ENCODE assay signal across 12 cellular contexts in genomic region chr11:75560644-75561043, GRCh38. TPM values are rescaled to one million over a fixed set of nuclear protein-coding genes. Genes with fewer than 3 reads are reported as not detected.
DNase-seq lines count a peak whose midpoint lies in the region; ATAC-seq and TF ChIP-seq lines count a peak whose summit lies in the region.
"Had no signal": no experiment of that assay in that cellular context is flagged by ENCODE, and none has a peak within 500 bp of the region (broad histone marks: within the 10 kb centered on the region; RNA-seq: fewer than 3 reads in every experiment).

No MANE protein-coding gene starts in this region.

- H3K36me3 ChIP-seq in heart right ventricle (peaks cover 0 to 7% (median 0%) of the 10 kb centered on the region in 9 donors), upper lobe of left lung (peaks cover 0 to 5% (median 0%) of the 10 kb centered on the region in 4 donors)

- ATAC-seq in heart right ventricle (no peak), upper lobe of left lung (ENCODE audit: low FRiP score in 2 of 2) (no peak), GM21360 (IDR thresholded peaks at IDR 0.05; ENCODE audit: unreplicated experiment) (no peak), HG02852 (IDR thresholded peaks at IDR 0.05; ENCODE audit: unreplicated experiment) (no peak)
- no peak for ATAC-seq in naive thymus-derived CD8-positive, alpha-beta T cell
- ATAC-seq: left lobe of liver had no signal

- peaks cover 18 to 82% (median 75%) of the 10 kb centered on the region in 9 donors for H3K4me1 ChIP-seq in heart right ventricle
- peaks cover 57 to 79% (median 74%) of the 10 kb centered on the region in 4 donors for H3K4me1 ChIP-seq in upper lobe of left lung

- H3K4me3 ChIP-seq in heart right ventricle (no peak overlapping the region), upper lobe of left lung (no peak overlapping the region)

- peak overlapping the region in 3 of 5 experiments; percentile 90 to 100 (median 100) for H3K27ac Mint-ChIP-seq in brain
- H3K27ac Mint-ChIP-seq in naive thymus-derived CD8-positive, alpha-beta T cell, result peak overlapping the region in 5 of 10 donors; percentile 40 to 96 (median 83)

- no peaks in the 10 kb centered on the region for H3K9me3 Mint-ChIP-seq in brain
- no peaks in the 10 kb centered on the region for H3K9me3 Mint-ChIP-seq in naive thymus-derived CD8-positive, alpha-beta T cell

- H3K4me1 Mint-ChIP-seq in brain, result peaks cover 96% of the 10 kb centered on the region
- H3K4me1 Mint-ChIP-seq in naive thymus-derived CD8-positive, alpha-beta T cell, result peaks cover 17 to 44% (median 43%) of the 10 kb centered on the region in 4 donors

- TF ChIP-seq EP300 in upper lobe of left lung (IDR thresholded peaks at IDR 0.05), result no peak

- peaks cover 9% of the 10 kb centered on the region for H3K27me3 Mint-ChIP-seq in brain
- H3K27me3 Mint-ChIP-seq in naive thymus-derived CD8-positive, alpha-beta T cell, result no peaks in the 10 kb centered on the region

- TF ChIP-seq CTCF in heart right ventricle (IDR thresholded peaks at IDR 0.05) (no peak), brain (conservative IDR thresholded peaks at IDR 0.05) (no peak), upper lobe of left lung (IDR thresholded peaks at IDR 0.05) (no peak)

- intact Hi-C loops in heart right ventricle (cut with DNase I), result no loop called here
- intact Hi-C loops in cardiac septum (cut with DNase I), result no loop called here

- H3K9me3 ChIP-seq in heart right ventricle, result no peaks in the 10 kb centered on the region
- H3K9me3 ChIP-seq in upper lobe of left lung, result no peaks in the 10 kb centered on the region
- H3K9me3 ChIP-seq: BLaER1 treated with 17β-estradiol and CSF1 and Interleukin-3, amounts not matched to agents 10 nM and 100 nM had no signal

- H3K27ac ChIP-seq in heart right ventricle, result peak overlapping the region in 9 of 10 donors; percentile 88 to 100 (median 99)
- peak overlapping the region in 3 of 4 donors; percentile 98 to 100 (median 99) for H3K27ac ChIP-seq in upper lobe of left lung

- peaks cover under 1% of the 10 kb centered on the region for H3K36me3 Mint-ChIP-seq in brain
- no peaks in the 10 kb centered on the region for H3K36me3 Mint-ChIP-seq in naive thymus-derived CD8-positive, alpha-beta T cell

- WGBS in heart right ventricle, 2 donors, result 61 to 77% methylated on average over 1 of the region's 1 CpG
- 60 to 70% methylated on average over 1 of the region's 1 CpG for WGBS in upper lobe of left lung, 2 donors

- no peaks in the 10 kb centered on the region for H3K27me3 ChIP-seq in heart right ventricle
- H3K27me3 ChIP-seq in upper lobe of left lung, result no peaks in the 10 kb centered on the region
- H3K27me3 ChIP-seq: BLaER1 treated with 17β-estradiol and CSF1 and Interleukin-3, amounts not matched to agents 10 nM and 100 nM had no signal

- peak overlapping the region in 4 of 5 experiments; percentile 58 to 96 (median 82) for H3K4me3 Mint-ChIP-seq in brain
- peak overlapping the region; percentile 62 to 99 (median 98) for H3K4me3 Mint-ChIP-seq in naive thymus-derived CD8-positive, alpha-beta T cell

- no peak for TF ChIP-seq POLR2A in upper lobe of left lung (IDR thresholded peaks at IDR 0.05)

- no peak for DNase-seq in heart right ventricle
- no peak for DNase-seq in cardiac septum (ENCODE audit: low spot score)
- no peak for DNase-seq in naive thymus-derived CD8-positive, alpha-beta T cell
- DNase-seq in upper lobe of left lung, result no peak
- no peak for DNase-seq in NCI-H2227 (lab: John Stamatoyannopoulos, UW; ENCODE audit: unreplicated experiment)
- DNase-seq: NCI-H510A treated with DMSO at 0.1 percent for 48 hours; stimulated activated naive CD4-positive, alpha-beta T cell treated with Interleukin-2 at 50 U/mL for 16 hours had no signal

- POLR2A ChIA-PET in naive thymus-derived CD8-positive, alpha-beta T cell (lab: Charles Lee), result interaction anchor here (1.5 kb wide), 1 partner anchor 161 kb away, joined by 5 read pairs; no protein-coding TSS in a partner anchor

RNA-seq across cellular contexts. Expression of gene SERPINH1, which starts 1.4 kb away (rescaled TPM):
- total RNA-seq in heart right ventricle (100 to 1,000 TPM in 1 of 10 donors, 10 to 100 TPM in 9; 31.8 to 130 (median 53.2) TPM), cardiac septum (133 TPM), upper lobe of left lung (100 to 1,000 TPM in 5 of 6 donors, 10 to 100 TPM in 1; 95.9 to 266 (median 145) TPM)
- polyA plus RNA-seq in heart right ventricle (100 to 1,000 TPM in 1 of 2 donors, 10 to 100 TPM in 1; 43.4 to 218 TPM), brain (ENCODE audit: insufficient read depth, low read depth, low replicate concordance) (53.2 TPM)
- total RNA-seq in naive thymus-derived CD8-positive, alpha-beta T cell, result 10 to 100 TPM; 10.1 to 11.6 TPM
- 1 to 10 TPM; 1.6 to 4.5 (median 2.8) TPM for polyA plus RNA-seq in naive thymus-derived CD8-positive, alpha-beta T cell

RNA-seq across cellular contexts. Expression of gene GDPD5, which starts 34.9 kb away (rescaled TPM):
- 1 to 10 TPM; 3.3 to 8.0 (median 4.1) TPM for total RNA-seq in heart right ventricle
- 10 to 100 TPM in 1 of 2 donors, 1 to 10 TPM in 1; 3.6 to 10.3 TPM for polyA plus RNA-seq in heart right ventricle
- 6.9 TPM for total RNA-seq in cardiac septum
- 18.9 TPM for polyA plus RNA-seq in brain (ENCODE audit: insufficient read depth, low read depth, low replicate concordance)
- 10 to 100 TPM; 13.1 to 13.4 TPM for total RNA-seq in naive thymus-derived CD8-positive, alpha-beta T cell
- 1 to 10 TPM; 4.2 to 5.1 (median 4.3) TPM for polyA plus RNA-seq in naive thymus-derived CD8-positive, alpha-beta T cell
- total RNA-seq in upper lobe of left lung, result 10 to 100 TPM in 4 of 6 donors, 1 to 10 TPM in 2; 5.7 to 34.6 (median 14.0) TPM
